ENCODE assay signal across 1 cellular context in the genomic region with DNA sequence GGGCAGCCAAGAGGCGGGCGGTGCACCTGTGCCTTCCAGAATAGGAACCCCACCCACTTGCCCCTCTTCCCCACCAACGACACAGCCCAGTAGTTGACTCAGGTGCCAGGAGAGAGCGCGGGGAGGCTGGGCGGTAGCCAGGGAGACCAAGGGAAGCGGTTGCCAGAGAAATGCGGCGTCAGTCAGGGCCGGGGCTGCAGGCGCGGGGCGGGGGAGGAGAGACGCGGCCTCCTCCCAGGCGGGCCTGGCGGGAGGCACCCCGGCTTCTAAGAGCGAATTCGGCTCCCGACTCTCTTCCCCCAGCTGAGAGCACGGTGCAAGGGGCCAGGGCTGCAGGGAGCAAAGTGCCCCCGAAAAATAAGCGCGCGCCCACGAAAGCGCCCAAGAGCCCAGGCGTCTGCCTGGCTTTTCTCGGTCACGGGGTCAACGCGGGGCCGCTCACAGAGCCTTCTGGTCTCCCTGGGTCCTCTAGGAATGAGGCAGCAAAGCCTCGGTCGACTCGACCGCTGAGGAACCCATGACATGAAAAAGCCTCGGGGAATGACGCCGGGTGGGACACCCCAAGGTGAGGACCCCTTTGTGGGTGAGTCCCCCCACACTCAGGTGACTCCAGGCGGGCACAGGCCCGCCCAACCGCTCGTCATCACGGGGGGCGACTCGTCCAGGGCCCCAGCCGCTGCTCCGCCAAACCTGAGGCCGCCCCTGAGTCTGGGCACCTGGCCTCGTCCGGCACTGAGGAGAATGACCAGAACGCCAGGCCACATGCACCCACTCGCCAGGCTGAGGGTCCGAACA.
A peak's percentile ranks its signal among the peaks of the same experiment; 100 is the strongest.
TF ChIP-seq lines count a peak whose summit lies in the region.

No MANE protein-coding gene starts in this region.

TF ChIP-seq in K562, 482 proteins besides CTCF, POLR2A, EP300 and RAD21 (continued from another document and continues in another):
- TF ChIP-seq, protein P1, sequence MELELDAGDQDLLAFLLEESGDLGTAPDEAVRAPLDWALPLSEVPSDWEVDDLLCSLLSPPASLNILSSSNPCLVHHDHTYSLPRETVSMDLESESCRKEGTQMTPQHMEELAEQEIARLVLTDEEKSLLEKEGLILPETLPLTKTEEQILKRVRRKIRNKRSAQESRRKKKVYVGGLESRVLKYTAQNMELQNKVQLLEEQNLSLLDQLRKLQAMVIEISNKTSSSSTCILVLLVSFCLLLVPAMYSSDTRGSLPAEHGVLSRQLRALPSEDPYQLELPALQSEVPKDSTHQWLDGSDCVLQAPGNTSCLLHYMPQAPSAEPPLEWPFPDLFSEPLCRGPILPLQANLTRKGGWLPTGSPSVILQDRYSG (tag; conservative IDR thresholded peaks at IDR 0.05; ENCODE audit: low read depth) = no peak
- no peak for TF ChIP-seq TEAD4 (IDR thresholded peaks at IDR 0.05; ENCODE audit: low read length)
- no peak for TF ChIP-seq TEAD4 (CRISPR knock-in tag; IDR thresholded peaks at IDR 0.05; ENCODE audit: borderline replicate concordance)
- TF ChIP-seq BHLHE40 (IDR thresholded peaks at IDR 0.05; ENCODE audit: low read length) = peak; percentile 7; the same call in 1 of the 2 replicates
- no peak for TF ChIP-seq ZNF778 (CRISPR knock-in tag; IDR thresholded peaks at IDR 0.05)
- 0 out of 4 replicates have a peak, but pooled peaks of 1 of the 2 experiments have one; percentile 36 for TF ChIP-seq CSDE1 (IDR thresholded peaks at IDR 0.05)
- TF ChIP-seq NR4A1 (CRISPR knock-in tag; IDR thresholded peaks at IDR 0.05) = no peak
- 0 out of 2 replicates have a peak, but pooled peaks have one; percentile 11 for TF ChIP-seq NR4A1 (tag; IDR thresholded peaks at IDR 0.05)
- TF ChIP-seq DPF2 (IDR thresholded peaks at IDR 0.05) = no peak
- peak; percentile 90 for TF ChIP-seq RFX1 (IDR thresholded peaks at IDR 0.05)
- no peak for TF ChIP-seq HDGF (IDR thresholded peaks at IDR 0.05)
- TF ChIP-seq NR2C1 (IDR thresholded peaks at IDR 0.05) = no peak
- TF ChIP-seq NR2C1 (tag; IDR thresholded peaks at IDR 0.05) = peak; percentile 53
- TF ChIP-seq, protein P2, sequence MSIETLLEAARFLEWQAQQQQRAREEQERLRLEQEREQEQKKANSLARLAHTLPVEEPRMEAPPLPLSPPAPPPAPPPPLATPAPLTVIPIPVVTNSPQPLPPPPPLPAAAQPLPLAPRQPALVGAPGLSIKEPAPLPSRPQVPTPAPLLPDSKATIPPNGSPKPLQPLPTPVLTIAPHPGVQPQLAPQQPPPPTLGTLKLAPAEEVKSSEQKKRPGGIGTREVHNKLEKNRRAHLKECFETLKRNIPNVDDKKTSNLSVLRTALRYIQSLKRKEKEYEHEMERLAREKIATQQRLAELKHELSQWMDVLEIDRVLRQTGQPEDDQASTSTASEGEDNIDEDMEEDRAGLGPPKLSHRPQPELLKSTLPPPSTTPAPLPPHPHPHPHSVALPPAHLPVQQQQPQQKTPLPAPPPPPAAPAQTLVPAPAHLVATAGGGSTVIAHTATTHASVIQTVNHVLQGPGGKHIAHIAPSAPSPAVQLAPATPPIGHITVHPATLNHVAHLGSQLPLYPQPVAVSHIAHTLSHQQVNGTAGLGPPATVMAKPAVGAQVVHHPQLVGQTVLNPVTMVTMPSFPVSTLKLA (conservative IDR thresholded peaks at IDR 0.05) = peak; percentile 25 to 58; a peak in 2 of 4 replicates
- TF ChIP-seq, protein P3, sequence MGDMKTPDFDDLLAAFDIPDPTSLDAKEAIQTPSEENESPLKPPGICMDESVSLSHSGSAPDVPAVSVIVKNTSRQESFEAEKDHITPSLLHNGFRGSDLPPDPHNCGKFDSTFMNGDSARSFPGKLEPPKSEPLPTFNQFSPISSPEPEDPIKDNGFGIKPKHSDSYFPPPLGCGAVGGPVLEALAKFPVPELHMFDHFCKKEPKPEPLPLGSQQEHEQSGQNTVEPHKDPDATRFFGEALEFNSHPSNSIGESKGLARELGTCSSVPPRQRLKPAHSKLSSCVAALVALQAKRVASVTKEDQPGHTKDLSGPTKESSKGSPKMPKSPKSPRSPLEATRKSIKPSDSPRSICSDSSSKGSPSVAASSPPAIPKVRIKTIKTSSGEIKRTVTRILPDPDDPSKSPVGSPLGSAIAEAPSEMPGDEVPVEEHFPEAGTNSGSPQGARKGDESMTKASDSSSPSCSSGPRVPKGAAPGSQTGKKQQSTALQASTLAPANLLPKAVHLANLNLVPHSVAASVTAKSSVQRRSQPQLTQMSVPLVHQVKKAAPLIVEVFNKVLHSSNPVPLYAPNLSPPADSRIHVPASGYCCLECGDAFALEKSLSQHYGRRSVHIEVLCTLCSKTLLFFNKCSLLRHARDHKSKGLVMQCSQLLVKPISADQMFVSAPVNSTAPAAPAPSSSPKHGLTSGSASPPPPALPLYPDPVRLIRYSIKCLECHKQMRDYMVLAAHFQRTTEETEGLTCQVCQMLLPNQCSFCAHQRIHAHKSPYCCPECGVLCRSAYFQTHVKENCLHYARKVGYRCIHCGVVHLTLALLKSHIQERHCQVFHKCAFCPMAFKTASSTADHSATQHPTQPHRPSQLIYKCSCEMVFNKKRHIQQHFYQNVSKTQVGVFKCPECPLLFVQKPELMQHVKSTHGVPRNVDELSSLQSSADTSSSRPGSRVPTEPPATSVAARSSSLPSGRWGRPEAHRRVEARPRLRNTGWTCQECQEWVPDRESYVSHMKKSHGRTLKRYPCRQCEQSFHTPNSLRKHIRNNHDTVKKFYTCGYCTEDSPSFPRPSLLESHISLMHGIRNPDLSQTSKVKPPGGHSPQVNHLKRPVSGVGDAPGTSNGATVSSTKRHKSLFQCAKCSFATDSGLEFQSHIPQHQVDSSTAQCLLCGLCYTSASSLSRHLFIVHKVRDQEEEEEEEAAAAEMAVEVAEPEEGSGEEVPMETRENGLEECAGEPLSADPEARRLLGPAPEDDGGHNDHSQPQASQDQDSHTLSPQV (IDR thresholded peaks at IDR 0.05) = no peak; the same call in 1 of the 2 replicates
- TF ChIP-seq MXD1 (CRISPR knock-in tag; IDR thresholded peaks at IDR 0.05; ENCODE audit: borderline replicate concordance, poor library complexity, severe bottlenecking) = no peak
- no peak for TF ChIP-seq PHB2 (IDR thresholded peaks at IDR 0.05; ENCODE audit: low read depth)
- TF ChIP-seq, protein P4, sequence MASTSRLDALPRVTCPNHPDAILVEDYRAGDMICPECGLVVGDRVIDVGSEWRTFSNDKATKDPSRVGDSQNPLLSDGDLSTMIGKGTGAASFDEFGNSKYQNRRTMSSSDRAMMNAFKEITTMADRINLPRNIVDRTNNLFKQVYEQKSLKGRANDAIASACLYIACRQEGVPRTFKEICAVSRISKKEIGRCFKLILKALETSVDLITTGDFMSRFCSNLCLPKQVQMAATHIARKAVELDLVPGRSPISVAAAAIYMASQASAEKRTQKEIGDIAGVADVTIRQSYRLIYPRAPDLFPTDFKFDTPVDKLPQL (IDR thresholded peaks at IDR 0.05; ENCODE audit: extremely low read depth, insufficient read length) = no peak
- TF ChIP-seq PHF20 (IDR thresholded peaks at IDR 0.05; ENCODE audit: partially characterized antibody) = peak; percentile 29
- no peak for TF ChIP-seq ZNF79 (CRISPR knock-in tag; IDR thresholded peaks at IDR 0.05; ENCODE audit: low read depth)
- TF ChIP-seq TCF7 (IDR thresholded peaks at IDR 0.05; ENCODE audit: borderline replicate concordance) = no peak
- TF ChIP-seq MCM5 (IDR thresholded peaks at IDR 0.05; ENCODE audit: low read depth) = no peak
- TF ChIP-seq NFE2 (IDR thresholded peaks at IDR 0.05; ENCODE audit: low read depth) = peak; percentile 22; the same call in 1 of the 2 replicates
- TF ChIP-seq, protein P5, sequence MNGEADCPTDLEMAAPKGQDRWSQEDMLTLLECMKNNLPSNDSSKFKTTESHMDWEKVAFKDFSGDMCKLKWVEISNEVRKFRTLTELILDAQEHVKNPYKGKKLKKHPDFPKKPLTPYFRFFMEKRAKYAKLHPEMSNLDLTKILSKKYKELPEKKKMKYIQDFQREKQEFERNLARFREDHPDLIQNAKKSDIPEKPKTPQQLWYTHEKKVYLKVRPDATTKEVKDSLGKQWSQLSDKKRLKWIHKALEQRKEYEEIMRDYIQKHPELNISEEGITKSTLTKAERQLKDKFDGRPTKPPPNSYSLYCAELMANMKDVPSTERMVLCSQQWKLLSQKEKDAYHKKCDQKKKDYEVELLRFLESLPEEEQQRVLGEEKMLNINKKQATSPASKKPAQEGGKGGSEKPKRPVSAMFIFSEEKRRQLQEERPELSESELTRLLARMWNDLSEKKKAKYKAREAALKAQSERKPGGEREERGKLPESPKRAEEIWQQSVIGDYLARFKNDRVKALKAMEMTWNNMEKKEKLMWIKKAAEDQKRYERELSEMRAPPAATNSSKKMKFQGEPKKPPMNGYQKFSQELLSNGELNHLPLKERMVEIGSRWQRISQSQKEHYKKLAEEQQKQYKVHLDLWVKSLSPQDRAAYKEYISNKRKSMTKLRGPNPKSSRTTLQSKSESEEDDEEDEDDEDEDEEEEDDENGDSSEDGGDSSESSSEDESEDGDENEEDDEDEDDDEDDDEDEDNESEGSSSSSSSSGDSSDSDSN (IDR thresholded peaks at IDR 0.05; ENCODE audit: borderline replicate concordance in 1 of 2, low read depth in 2 of 2, low read length in 2 of 2) = peak in 1 of 2 experiments; percentile 73; a peak in 2 of 4 replicates
- TF ChIP-seq PHF8 (IDR thresholded peaks at IDR 0.05; ENCODE audit: borderline replicate concordance, low read length) = no peak; the same call in 1 of the 2 replicates
- no peak for TF ChIP-seq HEY1 (CRISPR knock-in tag; IDR thresholded peaks at IDR 0.05; ENCODE audit: borderline replicate concordance)
- no peak for TF ChIP-seq FOXA3 (CRISPR knock-in tag; conservative IDR thresholded peaks at IDR 0.05 in 1 of 2, IDR thresholded peaks at IDR 0.05 in 1 of 2)
- TF ChIP-seq SNIP1 (IDR thresholded peaks at IDR 0.05; ENCODE audit: low read depth) = no peak
- TF ChIP-seq ZBTB7A (IDR thresholded peaks at IDR 0.05; ENCODE audit: borderline replicate concordance, control insufficient read depth, low read depth, low read length) = 0 out of 2 replicates have a peak, but pooled peaks have one; percentile 34
- no peak for TF ChIP-seq TGIF2 (CRISPR knock-in tag; IDR thresholded peaks at IDR 0.05)
- TF ChIP-seq FOXP1 (CRISPR knock-in tag; IDR thresholded peaks at IDR 0.05) = 0 out of 2 replicates have a peak, but pooled peaks have one; percentile 2
- no peak for TF ChIP-seq ZNF696 (CRISPR knock-in tag; conservative IDR thresholded peaks at IDR 0.05)
- peak in 1 of 2 experiments; percentile 91; a peak in 2 of 4 replicates for TF ChIP-seq SIN3A (IDR thresholded peaks at IDR 0.05; ENCODE audit: borderline replicate concordance in 2 of 2, control insufficient read depth in 1 of 2, low read depth in 2 of 2, low read length in 2 of 2)
- TF ChIP-seq TAF15 (IDR thresholded peaks at IDR 0.05; ENCODE audit: low read depth, low read length) = no peak
- TF ChIP-seq JUN (IDR thresholded peaks at IDR 0.05; ENCODE audit: borderline replicate concordance, low read depth, low read length) = no peak
- TF ChIP-seq JUN (CRISPR knock-in tag; IDR thresholded peaks at IDR 0.05; ENCODE audit: borderline replicate concordance) = no peak
- TF ChIP-seq, protein P6, sequence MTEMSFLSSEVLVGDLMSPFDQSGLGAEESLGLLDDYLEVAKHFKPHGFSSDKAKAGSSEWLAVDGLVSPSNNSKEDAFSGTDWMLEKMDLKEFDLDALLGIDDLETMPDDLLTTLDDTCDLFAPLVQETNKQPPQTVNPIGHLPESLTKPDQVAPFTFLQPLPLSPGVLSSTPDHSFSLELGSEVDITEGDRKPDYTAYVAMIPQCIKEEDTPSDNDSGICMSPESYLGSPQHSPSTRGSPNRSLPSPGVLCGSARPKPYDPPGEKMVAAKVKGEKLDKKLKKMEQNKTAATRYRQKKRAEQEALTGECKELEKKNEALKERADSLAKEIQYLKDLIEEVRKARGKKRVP (CRISPR knock-in tag; IDR thresholded peaks at IDR 0.05) = no peak
- TF ChIP-seq ZNF175 (CRISPR knock-in tag; IDR thresholded peaks at IDR 0.05; ENCODE audit: low read depth) = no peak
- 0 out of 2 replicates have a peak, but pooled peaks have one; percentile 25 for TF ChIP-seq NCOR1 (IDR thresholded peaks at IDR 0.05)
- peak; percentile 53; the same call in 1 of the 2 replicates for TF ChIP-seq NKRF (IDR thresholded peaks at IDR 0.05; ENCODE audit: borderline replicate concordance)
- no peak for TF ChIP-seq HDAC3 (IDR thresholded peaks at IDR 0.05; ENCODE audit: borderline replicate concordance, partially characterized antibody)
- TF ChIP-seq, protein P7, sequence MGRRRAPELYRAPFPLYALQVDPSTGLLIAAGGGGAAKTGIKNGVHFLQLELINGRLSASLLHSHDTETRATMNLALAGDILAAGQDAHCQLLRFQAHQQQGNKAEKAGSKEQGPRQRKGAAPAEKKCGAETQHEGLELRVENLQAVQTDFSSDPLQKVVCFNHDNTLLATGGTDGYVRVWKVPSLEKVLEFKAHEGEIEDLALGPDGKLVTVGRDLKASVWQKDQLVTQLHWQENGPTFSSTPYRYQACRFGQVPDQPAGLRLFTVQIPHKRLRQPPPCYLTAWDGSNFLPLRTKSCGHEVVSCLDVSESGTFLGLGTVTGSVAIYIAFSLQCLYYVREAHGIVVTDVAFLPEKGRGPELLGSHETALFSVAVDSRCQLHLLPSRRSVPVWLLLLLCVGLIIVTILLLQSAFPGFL (CRISPR knock-in tag; IDR thresholded peaks at IDR 0.05) = no peak
- TF ChIP-seq, protein P8, sequence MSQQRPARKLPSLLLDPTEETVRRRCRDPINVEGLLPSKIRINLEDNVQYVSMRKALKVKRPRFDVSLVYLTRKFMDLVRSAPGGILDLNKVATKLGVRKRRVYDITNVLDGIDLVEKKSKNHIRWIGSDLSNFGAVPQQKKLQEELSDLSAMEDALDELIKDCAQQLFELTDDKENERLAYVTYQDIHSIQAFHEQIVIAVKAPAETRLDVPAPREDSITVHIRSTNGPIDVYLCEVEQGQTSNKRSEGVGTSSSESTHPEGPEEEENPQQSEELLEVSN (IDR thresholded peaks at IDR 0.05; ENCODE audit: borderline replicate concordance in 1 of 2, extremely low read depth in 1 of 2, insufficient read depth in 1 of 2, insufficient read length in 1 of 2, low read depth in 1 of 2, low read length in 1 of 2, poor library complexity in 1 of 2, severe bottlenecking in 1 of 2) = peak in 1 of 2 experiments; percentile 78
- TF ChIP-seq SREBF2 (CRISPR knock-in tag; IDR thresholded peaks at IDR 0.05) = no peak
